ENCODE assay signal across 17 cellular contexts in genomic region chr17:5472511-5472910, GRCh38. TPM values are rescaled to one million over a fixed set of nuclear protein-coding genes. Genes with fewer than 3 reads are reported as not detected.
DNase-seq lines count a peak whose midpoint lies in the region; ATAC-seq and FAIRE-seq lines count a peak whose summit lies in the region.
"Had no signal": no experiment of that assay in that cellular context is flagged by ENCODE, and none has a peak within 500 bp of the region (broad histone marks: within the 10 kb centered on the region; RNA-seq: fewer than 3 reads in every experiment).

No MANE protein-coding gene starts in this region.

- no peak overlapping the region for H3K4me3 Mint-ChIP-seq in activated T-cell treated with anti-CD3 and anti-CD28 coated beads, Interleukin-2, amount 50 U/mL, for 24 hours
- no peak overlapping the region for H3K4me3 Mint-ChIP-seq in activated T-cell treated with anti-CD3 and anti-CD28 coated beads, Interleukin-2, amount 50 U/mL, for 4 hours
- H3K4me3 Mint-ChIP-seq: CD4-positive, CD25-positive, alpha-beta regulatory T cell had no signal

- peak overlapping the region; percentile 69 for H3K27ac Mint-ChIP-seq in activated T-cell treated with anti-CD3 and anti-CD28 coated beads, Interleukin-2, amount 50 U/mL, for 24 hours
- H3K27ac Mint-ChIP-seq: CD4-positive, CD25-positive, alpha-beta regulatory T cell had no signal

- H3K4me3 ChIP-seq in SK-N-MC = peak overlapping the region; percentile 36; the same call in 1 of the 2 replicates
- H3K4me3 ChIP-seq: BLaER1 had no signal

- DNase-seq in activated T-cell treated with anti-CD3 and anti-CD28 coated beads, Interleukin-2, amount 50 U/mL, for 24 hours = no peak
- no peak for DNase-seq in activated T-cell treated with anti-CD3 and anti-CD28 coated beads, Interleukin-2, amount 50 U/mL, for 4 hours
- DNase-seq in SK-N-MC (ENCODE audit: low read depth, low spot score) (no peak), iris pigment epithelial cell (ENCODE audit: low read depth) (peak; percentile 41), SIG-M5 (lab: John Stamatoyannopoulos, UW) (no peak), C1 segment of cervical spinal cord (lab: John Stamatoyannopoulos, UW) (no peak)
- DNase-seq: AML-193; CD4-positive, CD25-positive, alpha-beta regulatory T cell; DMS 273 treated with DMSO at 0.1 percent for 48 hours; IMR-90; KBM-7 had no signal

- peaks cover 31% of the 10 kb centered on the region for H3K36me3 ChIP-seq in SK-N-MC (ENCODE audit: insufficient read depth, low read length)

- no peaks in the 10 kb centered on the region for H3K27me3 Mint-ChIP-seq in activated T-cell treated with anti-CD3 and anti-CD28 coated beads, Interleukin-2, amount 50 U/mL, for 24 hours
- H3K27me3 Mint-ChIP-seq in activated T-cell treated with anti-CD3 and anti-CD28 coated beads, Interleukin-2, amount 50 U/mL, for 4 hours (ENCODE audit: low read depth) = no peaks in the 10 kb centered on the region
- H3K27me3 Mint-ChIP-seq: CD4-positive, CD25-positive, alpha-beta regulatory T cell had no signal

- no peaks in the 10 kb centered on the region for H3K9me3 Mint-ChIP-seq in activated T-cell treated with anti-CD3 and anti-CD28 coated beads, Interleukin-2, amount 50 U/mL, for 24 hours
- no peaks in the 10 kb centered on the region for H3K9me3 Mint-ChIP-seq in activated T-cell treated with anti-CD3 and anti-CD28 coated beads, Interleukin-2, amount 50 U/mL, for 4 hours
- H3K9me3 Mint-ChIP-seq: CD4-positive, CD25-positive, alpha-beta regulatory T cell had no signal

- peaks cover 22% of the 10 kb centered on the region for H3K4me1 Mint-ChIP-seq in activated T-cell treated with anti-CD3 and anti-CD28 coated beads, Interleukin-2, amount 50 U/mL, for 24 hours (ENCODE audit: low read depth)
- peaks cover 17% of the 10 kb centered on the region for H3K4me1 Mint-ChIP-seq in activated T-cell treated with anti-CD3 and anti-CD28 coated beads, Interleukin-2, amount 50 U/mL, for 4 hours (ENCODE audit: low read depth)

- no peak for ATAC-seq in activated T-cell treated with anti-CD3 and anti-CD28 coated beads, Interleukin-2, amount 50 U/mL, for 4 hours
- ATAC-seq in GM21576 (IDR thresholded peaks at IDR 0.05; ENCODE audit: unreplicated experiment) = no peak
- ATAC-seq: HCT116 had no signal

- peak; percentile 27 for FAIRE-seq in G401.6 (lab: Jason Lieb, UNC)
- FAIRE-seq: GM12891 had no signal

- peaks cover 67% of the 10 kb centered on the region for H3K36me3 Mint-ChIP-seq in activated T-cell treated with anti-CD3 and anti-CD28 coated beads, Interleukin-2, amount 50 U/mL, for 24 hours (ENCODE audit: low read depth)
- peaks cover 31% of the 10 kb centered on the region for H3K36me3 Mint-ChIP-seq in activated T-cell treated with anti-CD3 and anti-CD28 coated beads, Interleukin-2, amount 50 U/mL, for 4 hours (ENCODE audit: insufficient read depth)

- peak overlapping the region; percentile 43 for H3K9ac ChIP-seq in SK-N-MC (ENCODE audit: insufficient read length)
- H3K9ac ChIP-seq: BLaER1 had no signal

- peak overlapping the region; percentile 87 for H3K27ac ChIP-seq in SK-N-MC
- H3K27ac ChIP-seq: 22Rv1, BLaER1 had no signal

- no peaks in the 10 kb centered on the region for H3K9me3 ChIP-seq in SK-N-MC (ENCODE audit: low read depth, low read length)
- H3K9me3 ChIP-seq: BLaER1 had no signal

RNA-seq across cellular contexts. Expression of gene DHX33, which starts 3.7 kb away (rescaled TPM):
- 10 to 100 TPM; 54.1 to 59.9 (median 58.0) TPM for total RNA-seq in activated T-cell treated with anti-CD3 and anti-CD28 coated beads, Interleukin-2, amount 50 U/mL, for 4 hours

RNA-seq across cellular contexts. Expression of gene DERL2, which starts 13.5 kb away (rescaled TPM):
- 10 to 100 TPM; 77.3 to 90.3 (median 82.1) TPM for total RNA-seq in activated T-cell treated with anti-CD3 and anti-CD28 coated beads, Interleukin-2, amount 50 U/mL, for 4 hours

RNA-seq across cellular contexts. Expression of gene MIS12, which starts 13.9 kb away (rescaled TPM):
- 10 to 100 TPM; 35.9 to 38.1 (median 37.2) TPM for total RNA-seq in activated T-cell treated with anti-CD3 and anti-CD28 coated beads, Interleukin-2, amount 50 U/mL, for 4 hours

RNA-seq across cellular contexts. Expression of gene C1QBP, which starts 33.6 kb away (rescaled TPM):
- total RNA-seq in activated T-cell treated with anti-CD3 and anti-CD28 coated beads, Interleukin-2, amount 50 U/mL, for 4 hours = 100 to 1,000 TPM; 663 to 755 (median 712) TPM

RNA-seq across cellular contexts. Expression of gene RPAIN, which starts 52.5 kb away (rescaled TPM):
- 10 to 100 TPM; 68.5 to 81.5 (median 76.2) TPM for total RNA-seq in activated T-cell treated with anti-CD3 and anti-CD28 coated beads, Interleukin-2, amount 50 U/mL, for 4 hours
